8 cellular contexts compared by ENCODE assay signal in the genomic region with DNA sequence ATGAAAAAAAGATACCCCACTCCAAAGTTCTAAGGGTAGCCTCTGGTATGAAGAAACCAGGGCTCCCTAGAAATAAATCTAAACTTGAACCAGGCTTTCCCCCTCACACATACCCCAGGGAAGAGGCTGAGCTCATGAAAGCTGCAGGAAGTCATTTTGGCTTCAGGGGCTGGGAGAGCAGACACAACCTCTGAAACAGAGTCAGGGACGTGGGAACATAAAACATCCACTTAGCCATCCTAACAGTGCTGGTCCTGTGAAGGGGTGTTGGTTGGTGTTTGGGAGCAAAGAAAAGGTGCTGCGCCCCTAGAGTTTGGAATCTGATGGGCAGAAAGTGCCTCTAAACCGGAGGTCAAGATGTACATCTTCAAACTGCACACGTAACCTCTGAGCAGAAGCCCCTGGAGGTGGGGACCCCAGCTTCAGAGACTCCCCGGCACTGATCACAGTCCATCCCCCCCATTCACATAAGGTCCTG. TPM values are rescaled to one million over a fixed set of nuclear protein-coding genes. Genes with fewer than 3 reads are reported as not detected.
DNase-seq lines count a peak whose midpoint lies in the region.

No MANE protein-coding gene starts in this region.

- H3K36me3 ChIP-seq in SJSA1: no peaks in the 10 kb centered on the region
- peaks cover 7 to 10% of the 10 kb centered on the region in 2 donors for H3K36me3 ChIP-seq in esophagus (ENCODE audit: control insufficient read depth in 2 of 2, insufficient read depth in 2 of 2, low read length in 1 of 2)
- H3K36me3 ChIP-seq in skeletal muscle tissue (ENCODE audit: control insufficient read depth in 3 of 3, insufficient read depth in 3 of 3, low read length in 3 of 3): peaks cover 6 to 10% (median 9%) of the 10 kb centered on the region in 3 donors

- H3K27me3 ChIP-seq in SJSA1 (replicated peaks) (no peaks in the 10 kb centered on the region; the same call in 1 of the 2 replicates), esophagus (ENCODE audit: control insufficient read depth in 1 of 2, insufficient read depth in 2 of 2, low read length in 2 of 2) (no peaks in the 10 kb centered on the region), skeletal muscle tissue (ENCODE audit: control insufficient read depth in 3 of 3, insufficient read depth in 3 of 3, low read length in 3 of 3) (peaks cover 0 to 2% (median 0%) of the 10 kb centered on the region in 3 donors)

- peak overlapping the region; percentile 21; the same call in 1 of the 2 replicates for H3K27ac ChIP-seq in SJSA1
- H3K27ac ChIP-seq in esophagus (ENCODE audit: low read depth in 2 of 2, low read length in 1 of 2): peak overlapping the region; percentile 74 to 90
- H3K27ac ChIP-seq in skeletal muscle tissue (ENCODE audit: low read depth, low read length): peak overlapping the region; percentile 60

- H3K9me3 ChIP-seq in SJSA1 (replicated peaks) (no peaks in the 10 kb centered on the region), esophagus (ENCODE audit: control insufficient read depth in 2 of 2, insufficient read depth in 1 of 2, low read depth in 1 of 2, low read length in 1 of 2) (no peaks in the 10 kb centered on the region), skeletal muscle tissue (ENCODE audit: control insufficient read depth in 3 of 3, low read length in 3 of 3) (no peaks in the 10 kb centered on the region)

- H3K4me3 ChIP-seq in GM08714 (ENCODE audit: low read length): peak overlapping the region; percentile 11; the same call in 1 of the 2 replicates
- no peak overlapping the region for H3K4me3 ChIP-seq in SJSA1
- no peak overlapping the region for H3K4me3 ChIP-seq in esophagus (ENCODE audit: low read depth in 1 of 2, low read length in 2 of 2)
- no peak overlapping the region for H3K4me3 ChIP-seq in skeletal muscle tissue (ENCODE audit: low read length in 3 of 3)

- DNase-seq in SJSA1 (ENCODE audit: low read depth in 1 of 2, low spot score in 2 of 2) (no peak), DMS153 (lab: John Stamatoyannopoulos, UW) (no peak), T1000 (lab: John Stamatoyannopoulos, UW) (no peak)
- no peak for DNase-seq in activated CD4-positive, CD25-positive, alpha-beta regulatory T cell treated with anti-CD3 and anti-CD28 coated beads, Interleukin-2, amount 50 U/mL, for 72 hours
- no peak for DNase-seq in stimulated activated CD4-positive, alpha-beta T cell treated with anti-CD3 and anti-CD28 coated beads, Interleukin-1b, Interleukin-23, amount 100 ng/mL, for 48 hours

- WGBS in esophagus, 2 donors: 47 to 57% methylated on average over 5 of the region's 5 CpGs

- no peak overlapping the region for H3K9ac ChIP-seq in skeletal muscle tissue (ENCODE audit: low read depth in 1 of 3, low read length in 3 of 3)

- H3K4me1 ChIP-seq in SJSA1 (replicated peaks) (peaks cover 37% of the 10 kb centered on the region), esophagus (ENCODE audit: control insufficient read depth in 2 of 2, insufficient read depth in 2 of 2, low read length in 1 of 2) (peaks cover 0 to 14% of the 10 kb centered on the region in 2 donors), skeletal muscle tissue (ENCODE audit: control insufficient read depth in 3 of 3, insufficient read depth in 3 of 3, low read length in 3 of 3) (peaks cover 7 to 12% (median 11%) of the 10 kb centered on the region in 3 donors)

RNA-seq across cellular contexts. Expression of a gene that starts 15.8 kb away (rescaled TPM):
- total RNA-seq in SJSA1 (2014; rRNA removed; shearing (Covaris generic)): 0.38 and 1.4 TPM in 2 replicates
- polyA plus RNA-seq in esophagus: 10 to 100 TPM; 21.7 to 25.7 TPM
- 9.9 TPM for total RNA-seq in skeletal muscle tissue

RNA-seq across cellular contexts. Expression of a gene that starts 22.4 kb away (rescaled TPM):
- 113 and 138 TPM in 2 replicates for total RNA-seq in SJSA1 (2014; rRNA removed; shearing (Covaris generic))
- polyA plus RNA-seq in esophagus: 10 to 100 TPM; 39.8 to 67.1 TPM
- total RNA-seq in skeletal muscle tissue: 52.7 TPM

RNA-seq across cellular contexts. Expression of a gene that starts 22.7 kb away (rescaled TPM):
- total RNA-seq in SJSA1 (2014; rRNA removed; shearing (Covaris generic)): 5.1 and 7.3 TPM in 2 replicates
- polyA plus RNA-seq in esophagus: 10 to 100 TPM; 22.5 to 47.6 TPM
- total RNA-seq in skeletal muscle tissue: 7.8 TPM

RNA-seq across cellular contexts. Expression of a gene that starts 27.7 kb away (rescaled TPM):
- 0.50 TPM in 1 of 2 replicates, not detected in the other for total RNA-seq in SJSA1 (2014; rRNA removed; shearing (Covaris generic))
- polyA plus RNA-seq in esophagus: not detected
- not detected for total RNA-seq in skeletal muscle tissue

RNA-seq across cellular contexts. Expression of a gene that starts 31.6 kb away (rescaled TPM):
- total RNA-seq in SJSA1 (2014; rRNA removed; shearing (Covaris generic)): 22.3 and 22.5 TPM in 2 replicates
- 1 to 10 TPM; 7.3 to 8.6 TPM for polyA plus RNA-seq in esophagus
- 4.7 TPM for total RNA-seq in skeletal muscle tissue

Comparison
In these comparisons a context has a peak if more than half of its experiments do, and no peak if none do; other contexts are left out.
1. H3K27ac ChIP-seq: peak in every context shown above with its lines; median percentile 82 in esophagus; 60 in skeletal muscle tissue; 21 in SJSA1.